1 cellular context compared by ENCODE assay signal in the genomic region with DNA sequence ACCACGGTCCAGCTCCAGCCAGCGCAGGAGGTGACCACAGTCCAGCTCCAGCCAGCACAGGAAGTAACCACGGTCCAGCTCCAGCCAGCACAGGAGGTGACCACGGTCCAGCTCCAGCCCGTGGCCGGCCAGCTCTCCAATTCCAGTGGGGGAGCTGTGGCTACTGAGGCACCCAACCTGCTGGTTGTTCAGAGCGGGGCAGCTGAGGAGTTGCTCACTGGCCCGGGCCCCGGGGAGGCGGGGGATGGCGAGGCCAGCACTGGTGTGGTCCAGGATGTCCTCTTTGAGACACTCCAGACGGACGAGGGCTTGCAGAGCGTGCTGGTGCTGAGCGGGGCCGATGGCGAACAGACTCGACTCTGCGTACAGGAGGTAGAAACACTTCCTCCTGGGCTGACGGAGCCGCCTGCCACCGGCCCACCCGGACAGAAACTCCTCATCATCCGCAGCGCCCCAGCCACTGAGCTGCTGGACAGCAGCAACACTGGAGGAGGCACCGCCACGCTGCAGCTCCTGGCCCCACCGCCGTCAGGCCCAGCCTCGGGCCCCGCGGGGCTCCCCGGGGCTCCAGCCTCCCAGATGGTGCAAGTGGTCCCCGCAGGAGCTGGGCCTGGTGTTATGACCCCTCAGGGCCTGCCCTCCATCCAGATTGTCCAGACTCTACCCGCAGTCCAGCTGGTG.
TF ChIP-seq lines count a peak whose summit lies in the region.

No MANE protein-coding gene starts in this region.

TF ChIP-seq in HepG2, 621 proteins besides CTCF, POLR2A, EP300 and RAD21:
- TF ChIP-seq ZNF629 (CRISPR knock-in tag; conservative IDR thresholded peaks at IDR 0.05) (no peak), ZMAT3 (CRISPR knock-in tag; conservative IDR thresholded peaks at IDR 0.05) (no peak), ZNF567 (CRISPR knock-in tag; IDR thresholded peaks at IDR 0.05; ENCODE audit: borderline replicate concordance) (no peak)
- TF ChIP-seq, protein P1, sequence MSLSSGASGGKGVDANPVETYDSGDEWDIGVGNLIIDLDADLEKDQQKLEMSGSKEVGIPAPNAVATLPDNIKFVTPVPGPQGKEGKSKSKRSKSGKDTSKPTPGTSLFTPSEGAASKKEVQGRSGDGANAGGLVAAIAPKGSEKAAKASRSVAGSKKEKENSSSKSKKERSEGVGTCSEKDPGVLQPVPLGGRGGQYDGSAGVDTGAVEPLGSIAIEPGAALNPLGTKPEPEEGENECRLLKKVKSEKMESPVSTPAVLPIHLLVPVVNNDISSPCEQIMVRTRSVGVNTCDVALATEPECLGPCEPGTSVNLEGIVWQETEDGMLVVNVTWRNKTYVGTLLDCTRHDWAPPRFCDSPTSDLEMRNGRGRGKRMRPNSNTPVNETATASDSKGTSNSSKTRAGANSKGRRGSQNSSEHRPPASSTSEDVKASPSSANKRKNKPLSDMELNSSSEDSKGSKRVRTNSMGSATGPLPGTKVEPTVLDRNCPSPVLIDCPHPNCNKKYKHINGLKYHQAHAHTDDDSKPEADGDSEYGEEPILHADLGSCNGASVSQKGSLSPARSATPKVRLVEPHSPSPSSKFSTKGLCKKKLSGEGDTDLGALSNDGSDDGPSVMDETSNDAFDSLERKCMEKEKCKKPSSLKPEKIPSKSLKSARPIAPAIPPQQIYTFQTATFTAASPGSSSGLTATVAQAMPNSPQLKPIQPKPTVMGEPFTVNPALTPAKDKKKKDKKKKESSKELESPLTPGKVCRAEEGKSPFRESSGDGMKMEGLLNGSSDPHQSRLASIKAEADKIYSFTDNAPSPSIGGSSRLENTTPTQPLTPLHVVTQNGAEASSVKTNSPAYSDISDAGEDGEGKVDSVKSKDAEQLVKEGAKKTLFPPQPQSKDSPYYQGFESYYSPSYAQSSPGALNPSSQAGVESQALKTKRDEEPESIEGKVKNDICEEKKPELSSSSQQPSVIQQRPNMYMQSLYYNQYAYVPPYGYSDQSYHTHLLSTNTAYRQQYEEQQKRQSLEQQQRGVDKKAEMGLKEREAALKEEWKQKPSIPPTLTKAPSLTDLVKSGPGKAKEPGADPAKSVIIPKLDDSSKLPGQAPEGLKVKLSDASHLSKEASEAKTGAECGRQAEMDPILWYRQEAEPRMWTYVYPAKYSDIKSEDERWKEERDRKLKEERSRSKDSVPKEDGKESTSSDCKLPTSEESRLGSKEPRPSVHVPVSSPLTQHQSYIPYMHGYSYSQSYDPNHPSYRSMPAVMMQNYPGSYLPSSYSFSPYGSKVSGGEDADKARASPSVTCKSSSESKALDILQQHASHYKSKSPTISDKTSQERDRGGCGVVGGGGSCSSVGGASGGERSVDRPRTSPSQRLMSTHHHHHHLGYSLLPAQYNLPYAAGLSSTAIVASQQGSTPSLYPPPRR (CRISPR knock-in tag; IDR thresholded peaks at IDR 0.05; ENCODE audit: borderline replicate concordance) = no peak
